Comparison of ENCODE assay signal across 18 cellular contexts in genomic region chr18:63189041-63189440, GRCh38.
DNase-seq lines count a peak whose midpoint lies in the region; ATAC-seq and TF ChIP-seq lines count a peak whose summit lies in the region.
"Had no signal": no experiment of that assay in that cellular context is flagged by ENCODE, and none has a peak within 500 bp of the region (broad histone marks: within the 10 kb centered on the region; RNA-seq: fewer than 3 reads in every experiment).

No MANE protein-coding gene starts in this region.

- H3K27me3 Mint-ChIP-seq in activated naive CD4-positive, alpha-beta T cell treated with anti-CD3 and anti-CD28 coated beads, Interleukin-2, amount 50 U/mL, for 24 hours = no peaks in the 10 kb centered on the region
- H3K27me3 Mint-ChIP-seq in T-cell (no peaks in the 10 kb centered on the region), naive B cell (no peaks in the 10 kb centered on the region), type B pancreatic cell (no peaks in the 10 kb centered on the region)

- no peak for TF ChIP-seq CTCF in type B pancreatic cell (conservative IDR thresholded peaks at IDR 0.05)

- DNase-seq in activated naive CD4-positive, alpha-beta T cell (lab: John Stamatoyannopoulos, UW) = no peak
- DNase-seq in T-cell (no peak), naive B cell (no peak), type B pancreatic cell (ENCODE audit: extremely low spot score, unreplicated experiment) (no peak), T1000 (lab: John Stamatoyannopoulos, UW) (no peak), NCI-H1105 treated with DMSO at 0.1 percent for 48 hours (lab: John Stamatoyannopoulos, UW) (no peak)
- DNase-seq: Calu3, DMS79 treated with DMSO at 0.1 percent for 48 hours, MM.1S, NCI-H1105, NCI-H1930, NCI-H2171 treated with DMSO at 0.1 percent for 48 hours, NCI-H510A, SJCRH30 had no signal

- no peak for ATAC-seq in T-cell (replicated peaks in 1 of 4)
- ATAC-seq in naive B cell (ENCODE audit: low read depth in 2 of 2) = no peak
- no peak for ATAC-seq in HG02938 (IDR thresholded peaks at IDR 0.05; ENCODE audit: unreplicated experiment)
- ATAC-seq: GM23338 had no signal

- H3K27ac Mint-ChIP-seq in activated naive CD4-positive, alpha-beta T cell treated with anti-CD3 and anti-CD28 coated beads, Interleukin-2, amount 50 U/mL, for 24 hours = peak overlapping the region; percentile 77
- peak overlapping the region; percentile 13 to 53 for H3K27ac Mint-ChIP-seq in T-cell
- peak overlapping the region in 5 of 6 donors; percentile 1 to 78 (median 22) for H3K27ac Mint-ChIP-seq in naive B cell
- peak overlapping the region; percentile 20 for H3K27ac Mint-ChIP-seq in type B pancreatic cell
- H3K27ac Mint-ChIP-seq: CD14-positive monocyte, GM23338 had no signal

- peak overlapping the region; percentile 15 for H3K4me3 Mint-ChIP-seq in activated naive CD4-positive, alpha-beta T cell treated with anti-CD3 and anti-CD28 coated beads, Interleukin-2, amount 50 U/mL, for 24 hours
- H3K4me3 Mint-ChIP-seq in T-cell (no peak overlapping the region), naive B cell (no peak overlapping the region), type B pancreatic cell (no peak overlapping the region)
- H3K4me3 Mint-ChIP-seq: CD14-positive monocyte, GM23338 had no signal

- H3K36me3 Mint-ChIP-seq in activated naive CD4-positive, alpha-beta T cell treated with anti-CD3 and anti-CD28 coated beads, Interleukin-2, amount 50 U/mL, for 24 hours = peaks cover 10% of the 10 kb centered on the region
- peaks cover 18% of the 10 kb centered on the region for H3K36me3 Mint-ChIP-seq in T-cell
- H3K36me3 Mint-ChIP-seq in naive B cell = no peaks in the 10 kb centered on the region
- H3K36me3 Mint-ChIP-seq in type B pancreatic cell = no peaks in the 10 kb centered on the region

- CTCF ChIA-PET in T-cell (lab: Charles Lee) = interaction anchor here in 1 of 2 donors (0.7 kb wide), 1 partner anchor 222 kb away, joined by 5 read pairs; no protein-coding TSS in a partner anchor

- H3K9me3 Mint-ChIP-seq in activated naive CD4-positive, alpha-beta T cell treated with anti-CD3 and anti-CD28 coated beads, Interleukin-2, amount 50 U/mL, for 24 hours = no peaks in the 10 kb centered on the region
- H3K9me3 Mint-ChIP-seq in T-cell (no peaks in the 10 kb centered on the region), naive B cell (peaks cover 0 to 2% (median 0%) of the 10 kb centered on the region in 7 donors), type B pancreatic cell (no peaks in the 10 kb centered on the region)
- H3K9me3 Mint-ChIP-seq: GM23338 had no signal

- peaks cover 91% of the 10 kb centered on the region for H3K4me1 Mint-ChIP-seq in activated naive CD4-positive, alpha-beta T cell treated with anti-CD3 and anti-CD28 coated beads, Interleukin-2, amount 50 U/mL, for 24 hours
- H3K4me1 Mint-ChIP-seq in T-cell (peaks cover 74 to 85% (median 85%) of the 10 kb centered on the region in 3 donors), naive B cell (peaks cover 54 to 79% (median 69%) of the 10 kb centered on the region in 3 donors), type B pancreatic cell (ENCODE audit: unreplicated experiment) (peaks cover 21% of the 10 kb centered on the region)

- POLR2A ChIA-PET in T-cell (lab: Charles Lee) = interaction anchor here in 1 of 2 donors (0.9 kb wide), 1 partner anchor 41 kb away, joined by 3 read pairs; no protein-coding TSS in a partner anchor

Comparison
In these comparisons a context has a peak if more than half of its experiments do, and no peak if none do; other contexts are left out.
1. H3K27ac Mint-ChIP-seq: peak in every context shown above with its lines; median percentile 77 in activated naive CD4-positive, alpha-beta T cell treated with anti-CD3 and anti-CD28 coated beads, Interleukin-2, amount 50 U/mL, for 24 hours; 33 in T-cell; 22 in naive B cell; 20 in type B pancreatic cell.